19 cellular contexts compared by ENCODE assay signal in genomic region chr6:19848465-19848864, GRCh38. TPM values are rescaled to one million over a fixed set of nuclear protein-coding genes. Genes with fewer than 3 reads are reported as not detected.
DNase-seq lines count a peak whose midpoint lies in the region; ATAC-seq and TF ChIP-seq lines count a peak whose summit lies in the region.
"Had no signal": no experiment of that assay in that cellular context is flagged by ENCODE, and none has a peak within 500 bp of the region (broad histone marks: within the 10 kb centered on the region; RNA-seq: fewer than 3 reads in every experiment).

No MANE protein-coding gene starts in this region.

- H3K4me3 ChIP-seq in OCI-LY7 (ENCODE audit: low read depth, low read length, poor library complexity, severe bottlenecking) (no peak overlapping the region), osteoblast (ENCODE audit: insufficient read depth, low read length) (no peak overlapping the region), upper lobe of right lung (no peak overlapping the region)
- H3K4me3 ChIP-seq: PC-9 had no signal

- no TSS peak for BruUV-seq in OCI-LY7 (replicated peaks; lab: Mats Ljungman, UMichigan)

- no peak overlapping the region for H3K4me3 Mint-ChIP-seq in chondrocyte (ENCODE audit: unreplicated experiment)
- H3K4me3 Mint-ChIP-seq: B cell; CD4-positive, CD25-positive, alpha-beta regulatory T cell had no signal

- in situ Hi-C loops in G401 (cut with HindIII; ENCODE audit: low sequenced_read_pairs) = no loop called here

- H2AFZ ChIP-seq in OCI-LY7 (ENCODE audit: low read length) = peak overlapping the region; percentile 97
- peak overlapping the region; percentile 90 for H2AFZ ChIP-seq in osteoblast (ENCODE audit: low read length)
- H2AFZ ChIP-seq: PC-9 had no signal

- H3K4me2 ChIP-seq in OCI-LY7 (ENCODE audit: low read length) (peak overlapping the region; percentile 61), osteoblast (ENCODE audit: insufficient read depth, low read length) (peak overlapping the region; percentile 75)
- H3K4me2 ChIP-seq: PC-9 had no signal

- intact Hi-C loops in OCI-LY7 (cut with micrococcal nuclease; ENCODE audit: unreplicated experiment) = no loop called here
- intact Hi-C loops in upper lobe of right lung (cut with DNase I) = no loop called here

- POLR2A ChIA-PET in OCI-LY7 (lab: Charles Lee) = interaction anchor here (0.6 to 6.9 kb wide), 7 partner anchors 9 to 251 kb away, joined by 3 to 76 read pairs (median 4); no protein-coding TSS in a partner anchor

- TF ChIP-seq CTCF in OCI-LY7 (conservative IDR thresholded peaks at IDR 0.05; ENCODE audit: low read length) (no peak), chondrocyte (IDR thresholded peaks at IDR 0.05) (no peak), osteoblast (IDR thresholded peaks at IDR 0.05; ENCODE audit: extremely low read depth, low read depth, low read length) (no peak), upper lobe of right lung (IDR thresholded peaks at IDR 0.05) (no peak)

- no peaks in the 10 kb centered on the region for H3K9me2 ChIP-seq in OCI-LY7 (ENCODE audit: insufficient read depth, low read length)

- H4K20me1 ChIP-seq in OCI-LY7 (ENCODE audit: insufficient read depth, low read length) (no peaks in the 10 kb centered on the region), osteoblast (ENCODE audit: insufficient read depth, low read length) (no peaks in the 10 kb centered on the region)

- peak overlapping the region; percentile 9 for H3K27ac Mint-ChIP-seq in chondrocyte (ENCODE audit: unreplicated experiment)
- H3K27ac Mint-ChIP-seq: B cell; CD4-positive, CD25-positive, alpha-beta regulatory T cell had no signal

- no peak for ATAC-seq in upper lobe of right lung
- ATAC-seq: Right ventricle myocardium inferior had no signal

- H3K27me3 ChIP-seq in osteoblast (ENCODE audit: insufficient read depth, low read length) (no peaks in the 10 kb centered on the region), upper lobe of right lung (no peaks in the 10 kb centered on the region)

- no peaks in the 10 kb centered on the region for H3K36me3 ChIP-seq in OCI-LY7 (ENCODE audit: insufficient read depth, low read length)
- no peaks in the 10 kb centered on the region for H3K36me3 ChIP-seq in osteoblast (ENCODE audit: insufficient read depth, low read length)
- no peaks in the 10 kb centered on the region for H3K36me3 ChIP-seq in upper lobe of right lung

- no peaks in the 10 kb centered on the region for H3K9me3 ChIP-seq in OCI-LY7 (ENCODE audit: low read length)
- H3K9me3 ChIP-seq in osteoblast (ENCODE audit: low read depth, low read length) = no peaks in the 10 kb centered on the region
- no peaks in the 10 kb centered on the region for H3K9me3 ChIP-seq in upper lobe of right lung

- no peak overlapping the region for H3K27ac ChIP-seq in OCI-LY7 (ENCODE audit: low read depth, low read length, poor library complexity, severe bottlenecking)
- peak overlapping the region; percentile 68 for H3K27ac ChIP-seq in osteoblast (ENCODE audit: low read depth, low read length)
- peak overlapping the region; percentile 21 for H3K27ac ChIP-seq in upper lobe of right lung
- H3K27ac ChIP-seq: PC-9 had no signal

- no peaks in the 10 kb centered on the region for H3K36me3 Mint-ChIP-seq in chondrocyte (ENCODE audit: low read depth)
- H3K36me3 Mint-ChIP-seq: CD4-positive, CD25-positive, alpha-beta regulatory T cell had no signal

- H3K4me1 Mint-ChIP-seq in chondrocyte (ENCODE audit: low read depth) = peaks cover 58% of the 10 kb centered on the region
- H3K4me1 Mint-ChIP-seq: B cell; CD4-positive, CD25-positive, alpha-beta regulatory T cell had no signal

- no peaks in the 10 kb centered on the region for H3K9me3 Mint-ChIP-seq in chondrocyte (ENCODE audit: low read depth)

- DNase-seq in OCI-LY7 (ENCODE audit: low spot score) = no peak
- no peak for DNase-seq in chondrocyte (ENCODE audit: low spot score)
- DNase-seq in osteoblast (ENCODE audit: insufficient read length, low spot score, missing footprints) = no peak
- DNase-seq in upper lobe of right lung = no peak
- DNase-seq in G401 (ENCODE audit: low spot score) = no peak
- DNase-seq in MV-4-11 (lab: John Stamatoyannopoulos, UW) = no peak
- no peak for DNase-seq in AG20443 (ENCODE audit: low spot score)
- DNase-seq: ACHN; CD4-positive, CD25-positive, alpha-beta regulatory T cell; EL; HCEC 1CT; KBM-7; NCI-H1417 treated with DMSO at 0.1 percent for 48 hours; NCI-H1930; NCI-H2171 treated with DMSO at 0.1 percent for 48 hours; NCI-H446 treated with DMSO at 0.1 percent for 48 hours; PC-9 had no signal

- H3K4me1 ChIP-seq in OCI-LY7 (ENCODE audit: insufficient read depth, low read length, poor library complexity, severe bottlenecking) (peaks cover 43% of the 10 kb centered on the region), osteoblast (ENCODE audit: insufficient read depth, low read length) (peaks cover 28% of the 10 kb centered on the region), upper lobe of right lung (peaks cover 4% of the 10 kb centered on the region)

- no peaks in the 10 kb centered on the region for H3K27me3 Mint-ChIP-seq in chondrocyte (ENCODE audit: low read depth)

- H3K79me2 ChIP-seq in OCI-LY7 (ENCODE audit: insufficient read depth, low read depth, low read length) (no peaks in the 10 kb centered on the region), osteoblast (ENCODE audit: insufficient read depth, low read length) (no peaks in the 10 kb centered on the region)

- CTCF ChIA-PET in OCI-LY7 (lab: Charles Lee; ENCODE audit: unreplicated experiment) = no interaction called here

RNA-seq across cellular contexts. Expression of gene ID4, which starts 11.3 kb away (rescaled TPM):
- total RNA-seq in OCI-LY7 (2014; rRNA removed; shearing (Covaris generic)) = 2.0 and 2.1 TPM in 2 replicates
- total RNA-seq in OCI-LY7 (2022) = 1.6 and 2.5 TPM in 2 replicates
- total RNA-seq in chondrocyte = 79.9 to 139 TPM (median 136 TPM) in 3 replicates
- 25.3 and 29.7 TPM in 2 replicates for total RNA-seq in osteoblast
- 35.2 TPM for total RNA-seq in upper lobe of right lung
- 33.5 and 38.2 TPM in 2 replicates for total RNA-seq in G401 (2014; rRNA removed; shearing (Covaris generic))
- total RNA-seq: B cell; CD4-positive, CD25-positive, alpha-beta regulatory T cell had no signal
